Comparison of ENCODE assay signal across 8 cellular contexts in genomic region chr10:50577681-50578350, GRCh38. TPM values are rescaled to one million over a fixed set of nuclear protein-coding genes. Genes with fewer than 3 reads are reported as not detected.
DNase-seq lines count a peak whose midpoint lies in the region; ATAC-seq and TF ChIP-seq lines count a peak whose summit lies in the region.

No MANE protein-coding gene starts in this region.

- peak overlapping the region in 2 of 3 experiments; percentile 33 to 34 for H3K27ac Mint-ChIP-seq in nephron

- H3K9me3 Mint-ChIP-seq in nephron = peaks cover 5% of the 10 kb centered on the region

- ATAC-seq in GM18499 (IDR thresholded peaks at IDR 0.05; ENCODE audit: insufficient read depth, unreplicated experiment) = peak; percentile 47
- no peak for ATAC-seq in GM21528 (IDR thresholded peaks at IDR 0.05; ENCODE audit: low FRiP score, unreplicated experiment)
- ATAC-seq in HG03457 (IDR thresholded peaks at IDR 0.05; ENCODE audit: unreplicated experiment) = no peak

- DNase-seq in LNCaP clone FGC (ENCODE audit: low read depth) (peak; percentile 61), cerebellum (ENCODE audit: low spot score) (peak; percentile 51), NCI-H524 (lab: John Stamatoyannopoulos, UW) (no peak)
- DNase-seq in stimulated activated CD4-positive, alpha-beta T cell treated with anti-CD3 and anti-CD28 coated beads, Interleukin-4, amount 100 ng/mL, for 4 hours = no peak

- no peak for TF ChIP-seq CTCF in LNCaP clone FGC (IDR thresholded peaks at IDR 0.05; ENCODE audit: control insufficient read depth, extremely low read depth, insufficient read depth)
- TF ChIP-seq CTCF in nephron (IDR thresholded peaks at IDR 0.05; ENCODE audit: unreplicated experiment in 3 of 3) = no peak

- peaks cover 3% of the 10 kb centered on the region for H3K36me3 Mint-ChIP-seq in nephron (ENCODE audit: low read depth)

- H3K4me3 ChIP-seq in LNCaP clone FGC (ENCODE audit: low read depth, low read length) = peak overlapping the region; percentile 48

- H3K4me1 Mint-ChIP-seq in nephron = peaks cover 26% of the 10 kb centered on the region

- H3K27me3 Mint-ChIP-seq in nephron (ENCODE audit: low read depth) = no peaks in the 10 kb centered on the region

- H3K4me3 Mint-ChIP-seq in nephron = no peak overlapping the region

RNA-seq across cellular contexts. Expression of gene SGMS1, which starts 45.9 kb away (rescaled TPM):
- total RNA-seq in cerebellum = 39.2 TPM

Comparison
In these comparisons a context has a peak if more than half of its experiments do, and no peak if none do; other contexts are left out.
1. DNase-seq: peak in LNCaP clone FGC (single experiment) and cerebellum (single experiment); none in NCI-H524 (0 of 2) and stimulated activated CD4-positive, alpha-beta T cell treated with anti-CD3 and anti-CD28 coated beads, Interleukin-4, amount 100 ng/mL, for 4 hours (0 of 2).